18 cellular contexts compared by ENCODE assay signal in genomic region chr4:1676605-1677525, GRCh38.
"Had no signal": no experiment of that assay in that cellular context is flagged by ENCODE, and none has a peak within 500 bp of the region (broad histone marks: within the 10 kb centered on the region; RNA-seq: fewer than 3 reads in every experiment).

No MANE protein-coding gene starts in this region.

- H3K27ac Mint-ChIP-seq: activated B cell treated with CpG ODN at 0.5 μM for 24 hours; activated CD4-positive, alpha-beta T cell treated with anti-CD3 and anti-CD28 coated beads, Interleukin-2, amount 10 ng/mL, durations not matched to agents 24 days and 14 days; brain; dendritic cell treated with granulocyte-macrophage colony-stimulating factor and Interleukin-4, amounts not matched to agents 40 ng/mL and 50 ng/mL, for 4 days; effector memory CD8-positive, alpha-beta T cell; progenitor cell of endocrine pancreas; stimulated activated memory B cell treated with anti-CD40 and anti-IgM and Interleukin-4, amounts not matched to agents 10 μg/mL and 1 μg/mL and 100 μg/mL, for 72 hours; type B pancreatic cell had no signal

- H3K36me3 Mint-ChIP-seq: brain; stimulated activated memory B cell treated with anti-CD40 and anti-IgM and Interleukin-4, amounts not matched to agents 10 μg/mL and 1 μg/mL and 100 μg/mL, for 72 hours; type B pancreatic cell had no signal

- H3K4me3 ChIP-seq: lower lobe of right lung had no signal

- H3K27ac ChIP-seq: epithelial cell of prostate, lower lobe of right lung had no signal

- H3K9me3 Mint-ChIP-seq: activated B cell treated with CpG ODN at 0.5 μM for 24 hours; activated CD4-positive, alpha-beta T cell treated with anti-CD3 and anti-CD28 coated beads, Interleukin-2, amount 10 ng/mL, durations not matched to agents 24 days and 14 days; dendritic cell treated with granulocyte-macrophage colony-stimulating factor and Interleukin-4, amounts not matched to agents 40 ng/mL and 50 ng/mL, for 4 days; effector memory CD8-positive, alpha-beta T cell; stimulated activated memory B cell treated with anti-CD40 and anti-IgM and Interleukin-4, amounts not matched to agents 10 μg/mL and 1 μg/mL and 100 μg/mL, for 72 hours; type B pancreatic cell had no signal

- ATAC-seq: effector memory CD8-positive, alpha-beta T cell; lower lobe of right lung; right cardiac atrium; stimulated activated memory B cell treated with anti-CD40 and anti-IgM and Interleukin-4, amounts not matched to agents 10 μg/mL and 1 μg/mL and 100 μg/mL, for 72 hours had no signal

- H3K27me3 Mint-ChIP-seq: activated B cell treated with CpG ODN at 0.5 μM for 24 hours; stimulated activated memory B cell treated with anti-CD40 and anti-IgM and Interleukin-4, amounts not matched to agents 10 μg/mL and 1 μg/mL and 100 μg/mL, for 72 hours had no signal

- H3K9me3 ChIP-seq: lower lobe of right lung had no signal

- H3K4me1 ChIP-seq: lower lobe of right lung had no signal

- H3K36me3 ChIP-seq: lower lobe of right lung had no signal

- DNase-seq: activated B cell treated with CpG ODN at 0.5 μM for 24 hours; activated CD4-positive, alpha-beta T cell treated with anti-CD3 and anti-CD28 coated beads, Interleukin-2, amount 10 ng/mL, durations not matched to agents 24 days and 14 days; activated CD8-positive, alpha-beta memory T cell treated with anti-CD3 and anti-CD28 coated beads for 24 hours; activated naive CD4-positive, alpha-beta T cell treated with anti-CD3 and anti-CD28 coated beads, Interleukin-2, amount 50 U/mL, for 16 hours; cerebellar nuclear complex; effector memory CD8-positive, alpha-beta T cell; lower lobe of right lung; midbrain; nucleus accumbens; small intestine; T1000 had no signal

- H3K4me3 Mint-ChIP-seq: activated B cell treated with CpG ODN at 0.5 μM for 24 hours; activated CD4-positive, alpha-beta T cell treated with anti-CD3 and anti-CD28 coated beads, Interleukin-2, amount 10 ng/mL, durations not matched to agents 24 days and 14 days; brain; dendritic cell treated with granulocyte-macrophage colony-stimulating factor and Interleukin-4, amounts not matched to agents 40 ng/mL and 50 ng/mL, for 4 days; effector memory CD8-positive, alpha-beta T cell; stimulated activated memory B cell treated with anti-CD40 and anti-IgM and Interleukin-4, amounts not matched to agents 10 μg/mL and 1 μg/mL and 100 μg/mL, for 72 hours; type B pancreatic cell had no signal

- H3K4me1 Mint-ChIP-seq: activated B cell treated with CpG ODN at 0.5 μM for 24 hours; activated CD4-positive, alpha-beta T cell treated with anti-CD3 and anti-CD28 coated beads, Interleukin-2, amount 10 ng/mL, durations not matched to agents 24 days and 14 days; stimulated activated memory B cell treated with anti-CD40 and anti-IgM and Interleukin-4, amounts not matched to agents 10 μg/mL and 1 μg/mL and 100 μg/mL, for 72 hours had no signal
